24 cellular contexts compared by ENCODE assay signal in genomic region chr20:49181265-49181877, GRCh38. TPM values are rescaled to one million over a fixed set of nuclear protein-coding genes. Genes with fewer than 3 reads are reported as not detected.
A peak's percentile ranks its signal among the peaks of the same experiment; 100 is the strongest.
DNase-seq lines count a peak whose midpoint lies in the region; ATAC-seq and TF ChIP-seq lines count a peak whose summit lies in the region.
"Had no signal": no experiment of that assay in that cellular context is flagged by ENCODE, and none has a peak within 500 bp of the region (broad histone marks: within the 10 kb centered on the region; RNA-seq: fewer than 3 reads in every experiment).

No MANE protein-coding gene starts in this region.

- H3K27me3 Mint-ChIP-seq in activated T-cell treated with anti-CD3 and anti-CD28 coated beads, Interleukin-2, amount 50 U/mL, for 24 hours = no peaks in the 10 kb centered on the region
- no peaks in the 10 kb centered on the region for H3K27me3 Mint-ChIP-seq in activated T-cell treated with anti-CD3 and anti-CD28 coated beads, Interleukin-2, amount 50 U/mL, for 4 hours (ENCODE audit: low read depth)
- no peaks in the 10 kb centered on the region for H3K27me3 Mint-ChIP-seq in progenitor cell of endocrine pancreas
- H3K27me3 Mint-ChIP-seq: activated naive CD4-positive, alpha-beta T cell treated with anti-CD3 and anti-CD28 coated beads, Interleukin-2, amount 10 ng/mL, durations not matched to agents 7 days and 5 days had no signal

- 0 out of 2 replicates have a peak, but pooled peaks cover 8% of the 10 kb centered on the region for H3K4me1 ChIP-seq in MM.1S (ENCODE audit: low read length)

- H3K79me2 ChIP-seq in MM.1S (ENCODE audit: low read length) = peaks cover 97% of the 10 kb centered on the region

- H3K27ac ChIP-seq in SK-N-MC = peak overlapping the region; percentile 20; the same call in 1 of the 2 replicates
- no peak overlapping the region for H3K27ac ChIP-seq in MM.1S (ENCODE audit: low read length)
- H3K27ac ChIP-seq: esophagus squamous epithelium, psoas muscle, thoracic aorta had no signal

- H3K27me3 ChIP-seq in MM.1S (replicated peaks; ENCODE audit: insufficient read depth, low read length) = no peaks in the 10 kb centered on the region
- H3K27me3 ChIP-seq: esophagus squamous epithelium, MG63 had no signal

- no peak overlapping the region for H3K4me3 Mint-ChIP-seq in activated T-cell treated with anti-CD3 and anti-CD28 coated beads, Interleukin-2, amount 50 U/mL, for 24 hours
- H3K4me3 Mint-ChIP-seq in activated T-cell treated with anti-CD3 and anti-CD28 coated beads, Interleukin-2, amount 50 U/mL, for 4 hours = no peak overlapping the region
- H3K4me3 Mint-ChIP-seq in progenitor cell of endocrine pancreas (ENCODE audit: low read depth) = no peak overlapping the region
- H3K4me3 Mint-ChIP-seq: activated naive CD4-positive, alpha-beta T cell treated with anti-CD3 and anti-CD28 coated beads, Interleukin-2, amount 10 ng/mL, durations not matched to agents 7 days and 5 days had no signal

- H3K9ac ChIP-seq in SK-N-MC (ENCODE audit: insufficient read length) (no peak overlapping the region), MM.1S (ENCODE audit: low read length) (no peak overlapping the region)

- H3K4me1 Mint-ChIP-seq in activated T-cell treated with anti-CD3 and anti-CD28 coated beads, Interleukin-2, amount 50 U/mL, for 24 hours (ENCODE audit: low read depth) = peaks cover 80% of the 10 kb centered on the region
- peaks cover 75% of the 10 kb centered on the region for H3K4me1 Mint-ChIP-seq in activated T-cell treated with anti-CD3 and anti-CD28 coated beads, Interleukin-2, amount 50 U/mL, for 4 hours (ENCODE audit: low read depth)
- H3K4me1 Mint-ChIP-seq in progenitor cell of endocrine pancreas (ENCODE audit: low read depth) = peaks cover 42% of the 10 kb centered on the region

- peak overlapping the region; percentile 24 for H3K27ac Mint-ChIP-seq in activated T-cell treated with anti-CD3 and anti-CD28 coated beads, Interleukin-2, amount 50 U/mL, for 24 hours
- peak overlapping the region; percentile 61 for H3K27ac Mint-ChIP-seq in progenitor cell of endocrine pancreas
- H3K27ac Mint-ChIP-seq: activated naive CD4-positive, alpha-beta T cell treated with anti-CD3 and anti-CD28 coated beads, Interleukin-2, amount 10 ng/mL, durations not matched to agents 7 days and 5 days had no signal

- H3K9me3 Mint-ChIP-seq in activated T-cell treated with anti-CD3 and anti-CD28 coated beads, Interleukin-2, amount 50 U/mL, for 24 hours = no peaks in the 10 kb centered on the region
- no peaks in the 10 kb centered on the region for H3K9me3 Mint-ChIP-seq in activated T-cell treated with anti-CD3 and anti-CD28 coated beads, Interleukin-2, amount 50 U/mL, for 4 hours
- H3K9me3 Mint-ChIP-seq in progenitor cell of endocrine pancreas (ENCODE audit: low read depth) = no peaks in the 10 kb centered on the region
- H3K9me3 Mint-ChIP-seq: activated naive CD4-positive, alpha-beta T cell treated with anti-CD3 and anti-CD28 coated beads, Interleukin-2, amount 10 ng/mL, durations not matched to agents 7 days and 5 days had no signal

- 0 out of 2 replicates have a peak, but pooled peaks cover 3% of the 10 kb centered on the region for H3F3A ChIP-seq in MM.1S (ENCODE audit: insufficient read depth, low read length)

- H3K4me2 ChIP-seq in MM.1S (ENCODE audit: low read depth, low read length) = no peak overlapping the region

- no peaks in the 10 kb centered on the region for H3K9me2 ChIP-seq in MM.1S (replicated peaks; ENCODE audit: insufficient read depth, low read length)

- no peak for DNase-seq in activated T-cell treated with anti-CD3 and anti-CD28 coated beads, Interleukin-2, amount 50 U/mL, for 24 hours
- no peak for DNase-seq in activated T-cell treated with anti-CD3 and anti-CD28 coated beads, Interleukin-2, amount 50 U/mL, for 4 hours
- DNase-seq in SK-N-MC (ENCODE audit: low read depth, low spot score) (no peak), fibroblast of villous mesenchyme (ENCODE audit: low read depth) (peak; percentile 69), progenitor cell of endocrine pancreas (ENCODE audit: low spot score, unreplicated experiment) (no peak), MM.1S (no peak)
- no peak for DNase-seq in activated CD4-positive, alpha-beta T cell treated with anti-CD3 and anti-CD28 coated beads, Interleukin-2, amount 50 U/mL, for 1 hour
- DNase-seq: activated CD4-positive, alpha-beta T cell treated with anti-CD3 and anti-CD28 coated beads for 4 hours; activated naive CD4-positive, alpha-beta T cell treated with anti-CD3 and anti-CD28 coated beads, Interleukin-2, amount 10 ng/mL, durations not matched to agents 7 days and 5 days; AML-193; caudate nucleus; COR-L47; cortex of kidney; DMS79; esophagus squamous epithelium; GDM1; MG63; NCI-H2081; NCI-H345; psoas muscle; stimulated activated naive CD8-positive, alpha-beta T cell treated with anti-CD3 and anti-CD28 coated beads, Interleukin-15, Interleukin-2, amounts not matched to agents 100 U/mL and 50 U/mL, for 24 hours had no signal

- H3K4me3 ChIP-seq in SK-N-MC = no peak overlapping the region
- no peak overlapping the region for H3K4me3 ChIP-seq in fibroblast of villous mesenchyme (ENCODE audit: low read depth, low read length)
- no peak overlapping the region for H3K4me3 ChIP-seq in MM.1S (ENCODE audit: low read length)
- H3K4me3 ChIP-seq: esophagus squamous epithelium, MG63, psoas muscle, thoracic aorta had no signal

- no peak overlapping the region for H2AFZ ChIP-seq in MM.1S (ENCODE audit: low read length)

- ATAC-seq in activated T-cell treated with anti-CD3 and anti-CD28 coated beads, Interleukin-2, amount 50 U/mL, for 4 hours = no peak
- ATAC-seq in HG02970 (IDR thresholded peaks at IDR 0.05; ENCODE audit: low FRiP score, unreplicated experiment) = no peak
- ATAC-seq: psoas muscle; SK-N-SH treated with all-trans-retinoic acid at 6 μM for 48 hours; stimulated activated naive CD8-positive, alpha-beta T cell treated with anti-CD3 and anti-CD28 coated beads, Interleukin-15, Interleukin-2, amounts not matched to agents 100 U/mL and 50 U/mL, for 24 hours had no signal

- H4K20me1 ChIP-seq in MM.1S (ENCODE audit: insufficient read depth, low read length) = peaks cover 15% of the 10 kb centered on the region

- H3K9me3 ChIP-seq in SK-N-MC (ENCODE audit: low read depth, low read length) (no peaks in the 10 kb centered on the region), MM.1S (replicated peaks; ENCODE audit: insufficient read depth, low read length) (no peaks in the 10 kb centered on the region)
- H3K9me3 ChIP-seq: esophagus squamous epithelium, MG63, psoas muscle, thoracic aorta had no signal

- H3K36me3 ChIP-seq in SK-N-MC (ENCODE audit: insufficient read depth, low read length) (peaks cover 31% of the 10 kb centered on the region), MM.1S (replicated peaks; ENCODE audit: insufficient read depth, low read length) (no peaks in the 10 kb centered on the region)

- peaks cover 52% of the 10 kb centered on the region for H3K36me3 Mint-ChIP-seq in activated T-cell treated with anti-CD3 and anti-CD28 coated beads, Interleukin-2, amount 50 U/mL, for 24 hours (ENCODE audit: low read depth)
- peaks cover 4% of the 10 kb centered on the region for H3K36me3 Mint-ChIP-seq in activated T-cell treated with anti-CD3 and anti-CD28 coated beads, Interleukin-2, amount 50 U/mL, for 4 hours (ENCODE audit: insufficient read depth)
- H3K36me3 Mint-ChIP-seq in progenitor cell of endocrine pancreas (ENCODE audit: insufficient read depth) = peaks cover 9% of the 10 kb centered on the region

- TF ChIP-seq CTCF in fibroblast of villous mesenchyme (IDR thresholded peaks at IDR 0.05; ENCODE audit: insufficient read depth, low read depth, low read length) (no peak), progenitor cell of endocrine pancreas (IDR thresholded peaks at IDR 0.05; ENCODE audit: unreplicated experiment) (no peak), MM.1S (IDR thresholded peaks at IDR 0.05; ENCODE audit: low read length) (no peak)

RNA-seq across cellular contexts. Expression of gene STAU1, which starts 6.8 kb away (rescaled TPM):
- 10 to 100 TPM; 66.4 to 79.0 (median 74.2) TPM for total RNA-seq in activated T-cell treated with anti-CD3 and anti-CD28 coated beads, Interleukin-2, amount 50 U/mL, for 4 hours
- total RNA-seq in fibroblast of villous mesenchyme = 54.4 and 56.6 TPM in 2 replicates
- total RNA-seq in progenitor cell of endocrine pancreas = 86.5 and 93.9 TPM in 2 replicates

RNA-seq across cellular contexts. Expression of gene DDX27, which starts 37.8 kb away (rescaled TPM):
- total RNA-seq in activated T-cell treated with anti-CD3 and anti-CD28 coated beads, Interleukin-2, amount 50 U/mL, for 4 hours = 10 to 100 TPM; 89.6 to 94.8 (median 93.1) TPM
- total RNA-seq in fibroblast of villous mesenchyme (28.7 and 33.2 TPM in 2 replicates), progenitor cell of endocrine pancreas (41.7 and 46.0 TPM in 2 replicates)
